8 cellular contexts compared by ENCODE assay signal in the genomic region with DNA sequence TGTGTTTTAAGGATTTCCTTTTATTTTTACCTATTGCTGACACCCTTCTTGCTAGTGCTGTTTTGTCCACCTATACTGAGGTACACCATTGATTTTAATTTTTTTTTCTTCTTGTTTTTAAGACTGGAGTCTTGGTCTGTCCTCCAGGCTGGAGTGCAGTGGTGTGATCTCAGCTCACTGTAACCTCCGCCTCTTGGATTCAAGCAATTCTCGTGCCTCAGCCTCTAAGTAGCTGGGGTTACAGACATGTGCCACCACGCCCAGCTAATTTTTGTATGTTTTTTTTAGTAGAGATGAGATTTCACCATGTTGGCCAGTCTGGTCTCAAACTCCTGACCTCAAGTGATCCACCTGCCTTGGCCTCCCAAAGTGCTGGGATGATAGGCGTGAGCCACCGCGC. TPM values are rescaled to one million over a fixed set of nuclear protein-coding genes. Genes with fewer than 3 reads are reported as not detected.
DNase-seq lines count a peak whose midpoint lies in the region; ATAC-seq, FAIRE-seq and TF ChIP-seq lines count a peak whose summit lies in the region.
"Not testable (repeated sequence)": the region's sequence is repeated elsewhere in the genome, so short reads cannot be mapped to it uniquely, and the experiment has no call there.

No MANE protein-coding gene starts in this region.

- H3K4me1 Mint-ChIP-seq in stimulated activated naive B cell treated with anti-CD40 and anti-IgM and Interleukin-4, amounts not matched to agents 10 μg/mL and 1 μg/mL and 100 μg/mL, for 72 hours = peaks cover 29 to 71% of the 10 kb centered on the region in 2 donors

- H3K36me3 ChIP-seq in GM23248 (ENCODE audit: low read depth); Panc1 (ENCODE audit: control insufficient read depth, insufficient read depth, low read length); adipocyte (ENCODE audit: control insufficient read depth, insufficient read depth, low read length, severe bottlenecking); endothelial cell of umbilical vein (ENCODE audit: control insufficient read depth in 2 of 2, extremely low read depth in 1 of 2, insufficient read depth in 2 of 2, low read length in 2 of 2): not testable (repeated sequence)
- H3K36me3 ChIP-seq in osteoblast (ENCODE audit: insufficient read depth, low read length) = peaks cover 29% of the 10 kb centered on the region

- H3K9me3 Mint-ChIP-seq in stimulated activated naive B cell treated with anti-CD40 and anti-IgM and Interleukin-4, amounts not matched to agents 10 μg/mL and 1 μg/mL and 100 μg/mL, for 72 hours = not testable (repeated sequence)

- not testable (repeated sequence) for H4K20me1 ChIP-seq in GM23248 (ENCODE audit: insufficient read depth); endothelial cell of umbilical vein (replicated peaks; ENCODE audit: control insufficient read depth, extremely low read depth, insufficient read depth, low read length)
- peaks cover 26% of the 10 kb centered on the region for H4K20me1 ChIP-seq in osteoblast (ENCODE audit: insufficient read depth, low read length)

- H3K4me3 Mint-ChIP-seq in stimulated activated naive B cell treated with anti-CD40 and anti-IgM and Interleukin-4, amounts not matched to agents 10 μg/mL and 1 μg/mL and 100 μg/mL, for 72 hours = not testable (repeated sequence)

- H3K4me2 ChIP-seq in GM23248 (ENCODE audit: unreplicated experiment) = peak overlapping the region; percentile 0
- H3K4me2 ChIP-seq in endothelial cell of umbilical vein (ENCODE audit: insufficient read depth, low read length) = peak overlapping the region; percentile 67
- peak overlapping the region; percentile 8 for H3K4me2 ChIP-seq in osteoblast (ENCODE audit: insufficient read depth, low read length)

- H3F3A ChIP-seq in GM23248 (ENCODE audit: insufficient read depth) = peaks cover 38% of the 10 kb centered on the region

- H3K27ac ChIP-seq in GM23248 (peak overlapping the region; percentile 21; the same call in 1 of the 2 replicates), Panc1 (ENCODE audit: low read length) (peak overlapping the region; percentile 85), endothelial cell of umbilical vein (ENCODE audit: insufficient read depth, low read depth, low read length) (peak overlapping the region; percentile 68), osteoblast (ENCODE audit: low read depth, low read length) (peak overlapping the region; percentile 42)

- not testable (repeated sequence) for FAIRE-seq in endothelial cell of umbilical vein (lab: Jason Lieb, UNC)

- not testable (repeated sequence) for H3K27me3 Mint-ChIP-seq in stimulated activated naive B cell treated with anti-CD40 and anti-IgM and Interleukin-4, amounts not matched to agents 10 μg/mL and 1 μg/mL and 100 μg/mL, for 72 hours

- peak overlapping the region; percentile 65 for H3K27ac Mint-ChIP-seq in stimulated activated naive B cell treated with anti-CD40 and anti-IgM and Interleukin-4, amounts not matched to agents 10 μg/mL and 1 μg/mL and 100 μg/mL, for 72 hours

- dilution Hi-C loops in endothelial cell of umbilical vein (cut with MboI; ENCODE audit: extremely low pct_ligation_motif_present, low sequenced_read_pairs) = not testable (repeated sequence)

- CTCF ChIA-PET in Panc1 (lab: Charles Lee); endothelial cell of umbilical vein (lab: Charles Lee): not testable (repeated sequence)

- not testable (repeated sequence) for H3K9me3 ChIP-seq in GM23248 (ENCODE audit: low read depth); Panc1 (ENCODE audit: control insufficient read depth, insufficient read depth, low read depth, low read length); adipocyte (ENCODE audit: control insufficient read depth, low read length); endothelial cell of umbilical vein (replicated peaks; ENCODE audit: control insufficient read depth, insufficient read depth, low read length); osteoblast (ENCODE audit: low read depth, low read length)

- in situ Hi-C loops in GM23248 (cut with MboI); Panc1 (cut with HindIII; ENCODE audit: low pct_unique_long_range_greater_than_20kb, low sequenced_read_pairs): not testable (repeated sequence)

- not testable (repeated sequence) for H3K27me3 ChIP-seq in GM23248 (replicated peaks; ENCODE audit: insufficient read depth); Panc1 (ENCODE audit: control insufficient read depth, insufficient read depth, low read length); adipocyte (replicated peaks; ENCODE audit: control insufficient read depth, insufficient read depth, low read length); endothelial cell of umbilical vein (ENCODE audit: control insufficient read depth in 2 of 2, insufficient read depth in 2 of 2, low read length in 2 of 2); osteoblast (ENCODE audit: insufficient read depth, low read length)

- H2AFZ ChIP-seq in GM23248; endothelial cell of umbilical vein (ENCODE audit: low read depth, low read length); osteoblast (ENCODE audit: low read length): not testable (repeated sequence)

- ATAC-seq in Panc1; stimulated activated naive B cell treated with anti-CD40 and anti-IgM and Interleukin-4, amounts not matched to agents 10 μg/mL and 1 μg/mL and 100 μg/mL, for 72 hours (replicated peaks): not testable (repeated sequence)

- not testable (repeated sequence) for TF ChIP-seq POLR2A in endothelial cell of umbilical vein (IDR thresholded peaks at IDR 0.05; ENCODE audit: low read depth, low read length)

- not testable (repeated sequence) for H3K9me2 ChIP-seq in GM23248 (ENCODE audit: insufficient read depth)

- not testable (repeated sequence) for H3K9me1 ChIP-seq in endothelial cell of umbilical vein (replicated peaks; ENCODE audit: control insufficient read depth, extremely low read depth, insufficient read depth, low read length)

- WGBS in GM23248 (ENCODE audit: low coverage in 1 of 2, low lambda C conversion rate in 2 of 2, missing lambda C conversion rate in 2 of 2), 2 experiments = 84 to 85% methylated on average over 6 of the region's 6 CpGs

- not testable (repeated sequence) for H3K9ac ChIP-seq in GM23248; endothelial cell of umbilical vein (replicated peaks; ENCODE audit: extremely low read depth, insufficient read depth, low read length)
- H3K9ac ChIP-seq in adipocyte (ENCODE audit: low read length) = peak overlapping the region; percentile 30

- H3K79me2 ChIP-seq in GM23248 (ENCODE audit: insufficient read depth) (peaks cover 97% of the 10 kb centered on the region), endothelial cell of umbilical vein (ENCODE audit: control insufficient read depth, insufficient read depth, low read length) (peaks cover 81% of the 10 kb centered on the region), osteoblast (ENCODE audit: insufficient read depth, low read length) (peaks cover 93% of the 10 kb centered on the region)

- not testable (repeated sequence) for BruUV-seq in Panc1 (replicated peaks; lab: Mats Ljungman, UMichigan); endothelial cell of umbilical vein (replicated peaks; lab: Mats Ljungman, UMichigan)

- intact Hi-C loops in Panc1 (cut with micrococcal nuclease; ENCODE audit: unreplicated experiment) = not testable (repeated sequence)
- intact Hi-C loops in endothelial cell of umbilical vein (cut with micrococcal nuclease) = loop anchor here (1.0 kb wide), 2 partner anchors 12 to 33 kb away; partner anchors contain the start of gene BASP1

- H3K4me1 ChIP-seq in GM23248 (ENCODE audit: insufficient read depth) = peaks cover 44% of the 10 kb centered on the region
- peaks cover 65% of the 10 kb centered on the region for H3K4me1 ChIP-seq in Panc1 (ENCODE audit: control insufficient read depth, insufficient read depth, low read length)
- peaks cover 29% of the 10 kb centered on the region for H3K4me1 ChIP-seq in adipocyte (ENCODE audit: control insufficient read depth, insufficient read depth, low read length)
- peaks cover 42% of the 10 kb centered on the region for H3K4me1 ChIP-seq in endothelial cell of umbilical vein (ENCODE audit: control insufficient read depth, extremely low read depth, insufficient read depth, low read length)
- H3K4me1 ChIP-seq in osteoblast (ENCODE audit: insufficient read depth, low read length) = peaks cover 47% of the 10 kb centered on the region

- H3K36me3 Mint-ChIP-seq in stimulated activated naive B cell treated with anti-CD40 and anti-IgM and Interleukin-4, amounts not matched to agents 10 μg/mL and 1 μg/mL and 100 μg/mL, for 72 hours = peaks cover 26 to 60% of the 10 kb centered on the region in 2 donors

- POLR2A ChIA-PET in Panc1 (lab: Charles Lee) = not testable (repeated sequence)
- POLR2A ChIA-PET in endothelial cell of umbilical vein (lab: Charles Lee) = interaction anchor here (1.4 kb wide), 1 partner anchor 11 kb away, joined by 3 read pairs; no protein-coding TSS in a partner anchor

- peak; percentile 20 for DNase-seq in A172 (ENCODE audit: low spot score)
- not testable (repeated sequence) for DNase-seq in GM23248; Panc1 (ENCODE audit: low read depth, low spot score); adipocyte (ENCODE audit: low read depth); endothelial cell of umbilical vein (ENCODE audit: low read depth, low spot score); osteoblast (ENCODE audit: insufficient read length, low spot score, missing footprints); stimulated activated naive B cell treated with anti-CD40 and anti-IgM and Interleukin-4, amounts not matched to agents 10 μg/mL and 1 μg/mL and 100 μg/mL, for 72 hours
- peak; percentile 72 for DNase-seq in iris pigment epithelial cell (ENCODE audit: low read depth)

- not testable (repeated sequence) for H3K4me3 ChIP-seq in GM23248; Panc1 (ENCODE audit: low read depth in 2 of 2, low read length in 2 of 2); adipocyte (ENCODE audit: low read length); endothelial cell of umbilical vein (replicated peaks in 1 of 3; ENCODE audit: insufficient read depth in 1 of 3, low read depth in 1 of 3, low read length in 3 of 3); osteoblast (ENCODE audit: insufficient read depth, low read length)

- not testable (repeated sequence) for TF ChIP-seq CTCF in Panc1 (IDR thresholded peaks at IDR 0.05); endothelial cell of umbilical vein (IDR thresholded peaks at IDR 0.05; ENCODE audit: extremely low read depth in 1 of 2, insufficient read depth in 1 of 2, low read depth in 1 of 2, low read length in 2 of 2); osteoblast (IDR thresholded peaks at IDR 0.05; ENCODE audit: extremely low read depth, low read depth, low read length)

RNA-seq across cellular contexts. Expression of gene BASP1, which starts 32.4 kb away (rescaled TPM):
- 49.2 and 72.9 TPM in 2 replicates for total RNA-seq in A172 (2014; rRNA removed; shearing (Covaris generic))
- 121 and 124 TPM in 2 replicates for total RNA-seq in GM23248 (2014; rRNA removed; shearing (Covaris generic))
- 58.4 and 60.4 TPM in 2 replicates for polyA plus RNA-seq in GM23248 (2016; fragmentation: Nextera tagmentation; extraction: Ambion mirVana)
- total RNA-seq in Panc1 (2021; ENCODE audit: unreplicated experiment) = 217 TPM
- polyA plus RNA-seq in Panc1 (2012; ENCODE audit: insufficient read length) = 126 TPM
- total RNA-seq in endothelial cell of umbilical vein = 79.3 and 102 TPM in 2 replicates
- polyA plus RNA-seq in endothelial cell of umbilical vein = 58.5 and 69.4 TPM in 2 replicates
- 52.8 and 59.1 TPM in 2 replicates for polyA plus RNA-seq in endothelial cell of umbilical vein (2011; cell fraction: cytosol; rRNA removed)
- polyA plus RNA-seq in endothelial cell of umbilical vein (2011; cell fraction: nucleus; rRNA removed) = 16.5 and 27.1 TPM in 2 replicates
- polyA plus RNA-seq in endothelial cell of umbilical vein (2012) = 78.6 and 111 TPM in 2 replicates
- polyA minus RNA-seq in endothelial cell of umbilical vein = 25.2 and 26.8 TPM in 2 replicates
- 164 TPM for polyA minus RNA-seq in endothelial cell of umbilical vein (2011; cell fraction: cytosol; rRNA and poly(A)+ RNA removed)
- polyA minus RNA-seq in endothelial cell of umbilical vein (2011; cell fraction: nucleus; rRNA and poly(A)+ RNA removed) = 8.5 and 8.9 TPM in 2 replicates
- 242 and 272 TPM in 2 replicates for total RNA-seq in osteoblast

Comparison
In these comparisons a context has a peak if more than half of its experiments do, and no peak if none do; other contexts are left out.
1. H3K27ac ChIP-seq: peak in every context shown above with its lines; median percentile 85 in Panc1; 68 in endothelial cell of umbilical vein; 42 in osteoblast; 21 in GM23248.
2. H3K4me2 ChIP-seq: peak in every context shown above with its lines; median percentile 67 in endothelial cell of umbilical vein; 8 in osteoblast; 0 in GM23248.